Comparison of ENCODE assay signal across 27 cellular contexts in genomic region chr4:145766273-145766672, GRCh38.
"Had no signal": no experiment of that assay in that cellular context is flagged by ENCODE, and none has a peak within 500 bp of the region (broad histone marks: within the 10 kb centered on the region; RNA-seq: fewer than 3 reads in every experiment).

No MANE protein-coding gene starts in this region.

- DNase-seq: activated CD8-positive, alpha-beta memory T cell treated with anti-CD3 and anti-CD28 coated beads, Interleukin-2, amount 50 U/mL, for 48 hours; activated effector memory CD4-positive, alpha-beta T cell treated with anti-CD3 and anti-CD28 coated beads, Interleukin-2, amount 50 U/mL, for 16 hours; activated naive CD4-positive, alpha-beta T cell treated with anti-CD3 and anti-CD28 coated beads for 36 hours; activated T-cell treated with anti-CD3 and anti-CD28 coated beads, Interleukin-2, amount 50 U/mL, for 48 hours; anterior cingulate cortex; dermis blood vessel endothelial cell; effector CD4-positive, alpha-beta T cell; esophagus squamous epithelium; foreskin melanocyte; left lung; lower lobe of right lung; mesendoderm; natural killer cell; posterior cingulate gyrus; right cardiac atrium; SK-N-SH; spleen; stomach; SW 1271; T1000; thyroid gland; upper lobe of left lung; WERI-Rb-1 had no signal

- H3K4me3 ChIP-seq: esophagus squamous epithelium, left lung, lower lobe of right lung, spleen, stomach, thyroid gland, upper lobe of left lung, vagina had no signal

- H3K4me3 Mint-ChIP-seq: activated naive CD4-positive, alpha-beta T cell treated with anti-CD3 and anti-CD28 coated beads for 36 hours; central memory CD8-positive, alpha-beta T cell; natural killer cell; T-helper 1 cell treated with Interleukin-12 subunit alpha and Interleukin-12 subunit beta and Interleukin-4 antibody, amounts not matched to agents 30 μg/mL and 1 μg/mL, for 36 hours had no signal

- H3K27me3 ChIP-seq: esophagus squamous epithelium, left lung, spleen, stomach, thyroid gland, upper lobe of left lung, vagina had no signal

- H3K9me3 ChIP-seq: esophagus squamous epithelium, left lung, lower lobe of right lung, stomach, thyroid gland, upper lobe of left lung, vagina had no signal

- H3K4me1 Mint-ChIP-seq: central memory CD8-positive, alpha-beta T cell; natural killer cell had no signal

- H3K4me1 ChIP-seq: esophagus squamous epithelium, lower lobe of right lung, spleen, thyroid gland, upper lobe of left lung, vagina had no signal

- H3K27me3 Mint-ChIP-seq: central memory CD8-positive, alpha-beta T cell had no signal

- ATAC-seq: activated CD4-positive, CD25-positive, alpha-beta regulatory T cell treated with anti-CD3 and anti-CD28 coated beads, Interleukin-2, amount 50 U/mL, for 24 hours; left lung; lower lobe of right lung; natural killer cell; right cardiac atrium had no signal

- H3K9me3 Mint-ChIP-seq: central memory CD8-positive, alpha-beta T cell; natural killer cell had no signal

- H3K9ac ChIP-seq: SK-N-SH had no signal

- H3K27ac Mint-ChIP-seq: activated naive CD4-positive, alpha-beta T cell treated with anti-CD3 and anti-CD28 coated beads for 36 hours; natural killer cell had no signal

- H3K27ac ChIP-seq: esophagus squamous epithelium, left lung, lower lobe of right lung, spleen, stomach, thyroid gland, upper lobe of left lung, vagina, WERI-Rb-1 had no signal
